22 cellular contexts compared by ENCODE assay signal in the genomic region with DNA sequence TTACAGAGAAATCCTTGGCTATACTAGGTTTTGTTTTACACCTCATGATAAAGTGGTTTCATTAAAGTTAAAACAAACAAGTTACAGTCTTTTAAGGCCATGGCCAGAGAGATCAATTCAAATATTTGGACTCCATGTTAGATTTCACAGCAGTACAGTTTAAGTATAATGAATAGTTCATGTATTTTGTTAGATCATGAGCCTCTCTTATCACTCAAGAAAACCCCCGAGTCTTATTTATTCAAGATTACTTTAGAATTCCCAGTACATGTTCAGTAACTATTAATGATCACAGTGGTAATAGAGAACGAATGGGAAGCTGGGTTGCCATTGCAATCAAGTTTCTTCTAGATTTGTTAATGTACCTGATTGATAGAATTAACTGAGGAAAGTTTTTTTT.
"Had no signal": no experiment of that assay in that cellular context is flagged by ENCODE, and none has a peak within 500 bp of the region (broad histone marks: within the 10 kb centered on the region; RNA-seq: fewer than 3 reads in every experiment).

No MANE protein-coding gene starts in this region.

- DNase-seq: endodermal cell; erythroblast; foreskin keratinocyte; head of caudate nucleus; hippocampal formation; left colon; left ventricle myocardium superior; mesendoderm; naive B cell; occipital lobe; stimulated activated CD4-positive, alpha-beta T cell treated with anti-CD3 and anti-CD28 coated beads, Interleukin-4, amount 100 ng/mL, for 1 hour; stimulated activated CD8-positive, alpha-beta memory T cell treated with anti-CD3 and anti-CD28 coated beads, Interleukin-4, amount 100 ng/mL, for 48 hours; stimulated activated naive CD8-positive, alpha-beta T cell treated with anti-CD3 and anti-CD28 coated beads, Interleukin-15, Interleukin-2, amounts not matched to agents 100 U/mL and 50 U/mL, for 24 hours; upper lobe of right lung had no signal

- H3K4me3 Mint-ChIP-seq: dendritic cell treated with granulocyte-macrophage colony-stimulating factor and Interleukin-4, amounts not matched to agents 40 ng/mL and 50 ng/mL, for 4 days; endodermal cell; naive B cell; nephron; stimulated activated effector memory CD8-positive, alpha-beta T cell treated with anti-CD3 and anti-CD28 coated beads, Interleukin-12 subunit alpha, Interleukin-12 subunit beta, amount 100 ng/mL, for 72 hours had no signal

- H3K36me3 Mint-ChIP-seq: naive B cell; stimulated activated effector memory CD8-positive, alpha-beta T cell treated with anti-CD3 and anti-CD28 coated beads, Interleukin-12 subunit alpha, Interleukin-12 subunit beta, amount 100 ng/mL, for 72 hours had no signal

- H3K9me3 Mint-ChIP-seq: dendritic cell treated with granulocyte-macrophage colony-stimulating factor and Interleukin-4, amounts not matched to agents 40 ng/mL and 50 ng/mL, for 4 days; stimulated activated effector memory CD8-positive, alpha-beta T cell treated with anti-CD3 and anti-CD28 coated beads, Interleukin-12 subunit alpha, Interleukin-12 subunit beta, amount 100 ng/mL, for 72 hours had no signal

- H3K27ac Mint-ChIP-seq: dendritic cell treated with granulocyte-macrophage colony-stimulating factor and Interleukin-4, amounts not matched to agents 40 ng/mL and 50 ng/mL, for 4 days; endodermal cell; naive B cell; nephron; stimulated activated effector memory CD8-positive, alpha-beta T cell treated with anti-CD3 and anti-CD28 coated beads, Interleukin-12 subunit alpha, Interleukin-12 subunit beta, amount 100 ng/mL, for 72 hours had no signal

- H3K9me3 ChIP-seq: right atrium auricular region, tibial nerve, upper lobe of right lung, vagina had no signal

- H3K27me3 ChIP-seq: foreskin keratinocyte, right atrium auricular region, tibial nerve, upper lobe of right lung, vagina had no signal

- H3K4me1 ChIP-seq: upper lobe of right lung had no signal

- ATAC-seq: foreskin keratinocyte; left colon; left ventricle myocardium superior; stimulated activated effector memory CD8-positive, alpha-beta T cell treated with anti-CD3 and anti-CD28 coated beads, Interleukin-12 subunit alpha, Interleukin-12 subunit beta, amount 100 ng/mL, for 72 hours; stimulated activated naive CD8-positive, alpha-beta T cell treated with anti-CD3 and anti-CD28 coated beads, Interleukin-15, Interleukin-2, amounts not matched to agents 100 U/mL and 50 U/mL, for 24 hours; upper lobe of right lung had no signal

- H3K4me3 ChIP-seq: lung, right atrium auricular region, tibial nerve, upper lobe of right lung, vagina had no signal

- FAIRE-seq: endothelial cell of umbilical vein had no signal

- H3K36me3 ChIP-seq: tibial nerve, upper lobe of right lung, vagina had no signal

- H3K27ac ChIP-seq: foreskin keratinocyte, tibial nerve, upper lobe of right lung, vagina had no signal

- H3K27me3 Mint-ChIP-seq: dendritic cell treated with granulocyte-macrophage colony-stimulating factor and Interleukin-4, amounts not matched to agents 40 ng/mL and 50 ng/mL, for 4 days; naive B cell had no signal
